ENCODE assay signal across 37 cellular contexts in the genomic region with DNA sequence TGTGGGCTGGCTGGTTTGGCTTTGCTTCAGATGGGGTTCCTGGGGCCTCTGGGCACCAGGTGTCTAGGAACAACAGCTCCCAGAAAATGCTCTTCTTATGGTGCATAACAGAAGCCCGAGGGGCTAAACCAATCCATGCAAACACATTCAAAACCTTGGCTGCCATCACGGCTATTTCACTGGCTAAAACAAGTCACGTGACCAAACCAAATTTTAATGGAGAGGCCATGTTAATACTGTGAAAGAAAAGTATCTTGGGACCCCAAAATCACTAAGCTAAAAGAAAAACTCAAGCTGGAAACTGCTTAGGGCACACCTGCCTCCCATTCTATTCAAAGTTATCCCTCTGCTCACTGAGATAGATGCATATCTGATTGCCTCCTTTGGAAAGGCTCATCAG. TPM values are rescaled to one million over a fixed set of nuclear protein-coding genes. Genes with fewer than 3 reads are reported as not detected.
"Had no signal": no experiment of that assay in that cellular context is flagged by ENCODE, and none has a peak within 500 bp of the region (broad histone marks: within the 10 kb centered on the region; RNA-seq: fewer than 3 reads in every experiment).

No MANE protein-coding gene starts in this region.

- H3K36me3 ChIP-seq: adrenal gland, brain microvascular endothelial cell, breast epithelium had no signal

- H3K27ac ChIP-seq: adrenal gland, body of pancreas, brain microvascular endothelial cell, breast epithelium, VCaP had no signal

- DNase-seq: activated B cell treated with CpG ODN at 0.5 μM for 24 hours; activated CD4-positive, alpha-beta memory T cell treated with anti-CD3 and anti-CD28 coated beads for 36 hours; activated CD4-positive, alpha-beta T cell treated with anti-CD3 and anti-CD28 coated beads for 4 hours; activated CD4-positive, alpha-beta T cell treated with anti-CD3 and anti-CD28 coated beads, Interleukin-2, amount 10 ng/mL, durations not matched to agents 24 days and 14 days; activated CD4-positive, alpha-beta T cell treated with anti-CD3 and anti-CD28 coated beads, Interleukin-2, amount 50 U/mL, for 1 hour; activated CD4-positive, alpha-beta T cell treated with anti-CD3 and anti-CD28 coated beads, Interleukin-2, amount 50 U/mL, for 4 hours; activated CD4-positive, CD25-positive, alpha-beta regulatory T cell treated with anti-CD3 and anti-CD28 coated beads, Interleukin-2, amount 50 U/mL, for 72 hours; activated CD8-positive, alpha-beta memory T cell treated with anti-CD3 and anti-CD28 coated beads, Interleukin-2, amount 50 U/mL, for 4 hours; activated CD8-positive, alpha-beta T cell treated with anti-CD3 and anti-CD28 coated beads for 36 hours; activated effector memory CD4-positive, alpha-beta T cell treated with anti-CD3 and anti-CD28 coated beads, Interleukin-2, amount 50 U/mL, for 16 hours; activated gamma-delta T cell treated with Interleukin-2 at 50 U/mL for 16 hours; activated naive CD4-positive, alpha-beta T cell; activated naive CD4-positive, alpha-beta T cell treated with anti-CD3 and anti-CD28 coated beads for 36 hours; activated naive CD4-positive, alpha-beta T cell treated with anti-CD3 and anti-CD28 coated beads, Interleukin-2, amount 50 U/mL, for 16 hours; activated naive CD8-positive, alpha-beta T cell treated with anti-CD3 and anti-CD28 coated beads for 36 hours; activated T-cell treated with anti-CD3 and anti-CD28 coated beads for 4 hours; activated T-cell treated with anti-CD3 and anti-CD28 coated beads, Interleukin-2, amount 50 U/mL, for 1 hour; activated T-cell treated with anti-CD3 and anti-CD28 coated beads, Interleukin-2, amount 50 U/mL, for 4 hours; activated T-cell treated with anti-CD3 and anti-CD28 coated beads, Interleukin-2, amount 50 U/mL, for 72 hours; adrenal gland; amniotic stem cell; aorta; body of pancreas; brain microvascular endothelial cell; central memory CD4-positive, alpha-beta T cell; T-helper 2 cell; T-helper 9 cell had no signal

- FAIRE-seq: astrocyte, TTC549 had no signal

- H3K27me3 ChIP-seq: body of pancreas, brain microvascular endothelial cell had no signal

- H3K4me3 ChIP-seq: adrenal gland, body of pancreas, breast epithelium had no signal

- H3K9me3 ChIP-seq: adrenal gland, body of pancreas, breast epithelium had no signal

- H3K4me1 ChIP-seq: breast epithelium had no signal

- ATAC-seq: activated CD8-positive, alpha-beta T cell treated with anti-CD3 and anti-CD28 coated beads for 36 hours; activated naive CD4-positive, alpha-beta T cell treated with anti-CD3 and anti-CD28 coated beads, Interleukin-2, amount 50 U/mL, for 72 hours; activated T-cell treated with anti-CD3 and anti-CD28 coated beads, Interleukin-2, amount 50 U/mL, for 4 hours; activated T-cell treated with anti-CD3 and anti-CD28 coated beads, Interleukin-2, amount 50 U/mL, for 72 hours; activated T-helper 17 cell treated with anti-CD3 and anti-CD28 coated beads, Interleukin-2, amount 50 U/mL, for 72 hours; body of pancreas had no signal

RNA-seq across cellular contexts. Expression of a gene that starts 19.1 kb away (rescaled TPM):
- total RNA-seq: activated B cell treated with CpG ODN at 0.5 μM for 24 hours; activated CD4-positive, alpha-beta memory T cell treated with anti-CD3 and anti-CD28 coated beads for 36 hours; activated CD4-positive, alpha-beta T cell treated with anti-CD3 and anti-CD28 coated beads, Interleukin-2, amount 10 ng/mL, durations not matched to agents 24 days and 14 days; activated CD8-positive, alpha-beta memory T cell treated with anti-CD3 and anti-CD28 coated beads for 36 hours; activated CD8-positive, alpha-beta T cell treated with anti-CD3 and anti-CD28 coated beads for 36 hours; activated naive CD4-positive, alpha-beta T cell treated with anti-CD3 and anti-CD28 coated beads for 36 hours; activated naive CD4-positive, alpha-beta T cell treated with anti-CD3 and anti-CD28 coated beads, Interleukin-2, amount 50 U/mL, for 72 hours; activated naive CD8-positive, alpha-beta T cell treated with anti-CD3 and anti-CD28 coated beads for 36 hours; activated T-cell treated with anti-CD3 and anti-CD28 coated beads, Interleukin-2, amount 50 U/mL, for 4 hours; activated T-cell treated with anti-CD3 and anti-CD28 coated beads, Interleukin-2, amount 50 U/mL, for 72 hours; activated T-helper 1 cell treated with anti-CD3 and anti-CD28 coated beads, Interleukin-12 subunit alpha, Interleukin-12 subunit beta, Interleukin-2, Interleukin-4 antibody, amounts not matched to agents 30 ng/mL and 10 ng/mL and 1 ng/mL, durations not matched to agents 14 hours and 24 hours and 36 hours; activated T-helper 17 cell treated with anti-CD3 and anti-CD28 coated beads, Interleukin-2, amount 50 U/mL, for 72 hours; adrenal gland; aorta; astrocyte; body of pancreas; breast epithelium; cardiac septum; cerebellum had no signal
- polyA plus RNA-seq: adrenal gland, aorta had no signal

RNA-seq across cellular contexts. Expression of a gene that starts 40.1 kb away (rescaled TPM):
- total RNA-seq: activated B cell treated with CpG ODN at 0.5 μM for 24 hours; activated CD4-positive, alpha-beta memory T cell treated with anti-CD3 and anti-CD28 coated beads for 36 hours; activated CD4-positive, alpha-beta T cell treated with anti-CD3 and anti-CD28 coated beads, Interleukin-2, amount 10 ng/mL, durations not matched to agents 24 days and 14 days; activated CD8-positive, alpha-beta memory T cell treated with anti-CD3 and anti-CD28 coated beads for 36 hours; activated CD8-positive, alpha-beta T cell treated with anti-CD3 and anti-CD28 coated beads for 36 hours; activated naive CD4-positive, alpha-beta T cell treated with anti-CD3 and anti-CD28 coated beads for 36 hours; activated naive CD4-positive, alpha-beta T cell treated with anti-CD3 and anti-CD28 coated beads, Interleukin-2, amount 50 U/mL, for 72 hours; activated naive CD8-positive, alpha-beta T cell treated with anti-CD3 and anti-CD28 coated beads for 36 hours; activated T-cell treated with anti-CD3 and anti-CD28 coated beads, Interleukin-2, amount 50 U/mL, for 4 hours; activated T-cell treated with anti-CD3 and anti-CD28 coated beads, Interleukin-2, amount 50 U/mL, for 72 hours; activated T-helper 1 cell treated with anti-CD3 and anti-CD28 coated beads, Interleukin-12 subunit alpha, Interleukin-12 subunit beta, Interleukin-2, Interleukin-4 antibody, amounts not matched to agents 30 ng/mL and 10 ng/mL and 1 ng/mL, durations not matched to agents 14 hours and 24 hours and 36 hours; activated T-helper 17 cell treated with anti-CD3 and anti-CD28 coated beads, Interleukin-2, amount 50 U/mL, for 72 hours; adrenal gland; aorta; body of pancreas; breast epithelium; cardiac septum; cerebellum had no signal
- polyA plus RNA-seq: adrenal gland, aorta had no signal
